In genomic region chr11:89503422-89503821, GRCh38 we compare ENCODE assay signal across 4 cellular contexts. TPM values are rescaled to one million over a fixed set of nuclear protein-coding genes. Genes with fewer than 3 reads are reported as not detected.
"Had no signal": no experiment of that assay in that cellular context is flagged by ENCODE, and none has a peak within 500 bp of the region (broad histone marks: within the 10 kb centered on the region; RNA-seq: fewer than 3 reads in every experiment).

No MANE protein-coding gene starts in this region.

- DNase-seq: GDM1, GF-D8 had no signal

RNA-seq across cellular contexts. Expression of gene NOX4, which starts 12.2 kb away (rescaled TPM):
- total RNA-seq: G401, GM12878 had no signal
